24 cellular contexts compared by ENCODE assay signal in genomic region chr12:62317017-62317416, GRCh38.
"Had no signal": no experiment of that assay in that cellular context is flagged by ENCODE, and none has a peak within 500 bp of the region (broad histone marks: within the 10 kb centered on the region; RNA-seq: fewer than 3 reads in every experiment).

No MANE protein-coding gene starts in this region.

- H3K27me3 ChIP-seq: ascending aorta, body of pancreas, Peyer's patch, SJCRH30 had no signal

- DNase-seq: activated CD4-positive, alpha-beta memory T cell treated with anti-CD3 and anti-CD28 coated beads for 36 hours; activated CD4-positive, alpha-beta T cell treated with anti-CD3 and anti-CD28 coated beads for 48 hours; activated CD4-positive, CD25-positive, alpha-beta regulatory T cell treated with anti-CD3 and anti-CD28 coated beads, Interleukin-2, amount 50 U/mL, for 72 hours; activated naive CD8-positive, alpha-beta T cell treated with anti-CD3 and anti-CD28 coated beads, Interleukin-2, amount 50 U/mL, for 24 hours; activated T-cell treated with anti-CD3 and anti-CD28 coated beads for 4 hours; amniotic stem cell; body of pancreas; central memory CD4-positive, alpha-beta T cell; KG1; NCI-H1092; NCI-H1417; NCI-H1694; NCI-H2029; NCI-H2107; NCI-H510A treated with DMSO at 0.1 percent for 48 hours; Peyer's patch; Right ventricle myocardium superior; SJCRH30; SK-N-SH; SW 1271 had no signal

- H3K4me3 ChIP-seq: ascending aorta, body of pancreas, Peyer's patch, SJCRH30 had no signal

- H3K27ac ChIP-seq: ascending aorta, body of pancreas, Peyer's patch, RWPE1, SJCRH30 had no signal

- H3K4me3 Mint-ChIP-seq: activated CD4-positive, alpha-beta memory T cell treated with anti-CD3 and anti-CD28 coated beads for 36 hours; activated naive CD8-positive, alpha-beta T cell treated with anti-CD3 and anti-CD28 coated beads, Interleukin-2, amount 50 U/mL, for 24 hours had no signal

- FAIRE-seq: bronchial epithelial cell had no signal

- H3K27ac Mint-ChIP-seq: activated CD4-positive, alpha-beta memory T cell treated with anti-CD3 and anti-CD28 coated beads for 36 hours; activated naive CD4-positive, alpha-beta T cell treated with anti-CD3 and anti-CD28 coated beads, Interleukin-2, amount 50 U/mL, for 72 hours; activated naive CD8-positive, alpha-beta T cell treated with anti-CD3 and anti-CD28 coated beads, Interleukin-2, amount 50 U/mL, for 24 hours had no signal

- H3K9me3 ChIP-seq: ascending aorta, body of pancreas, Peyer's patch, SJCRH30, SK-N-SH had no signal

- H3K27me3 Mint-ChIP-seq: activated CD4-positive, alpha-beta memory T cell treated with anti-CD3 and anti-CD28 coated beads for 36 hours; activated naive CD8-positive, alpha-beta T cell treated with anti-CD3 and anti-CD28 coated beads, Interleukin-2, amount 50 U/mL, for 24 hours had no signal

- H3K4me1 ChIP-seq: body of pancreas, Peyer's patch, SJCRH30 had no signal

- H3K9ac ChIP-seq: SK-N-SH had no signal

- ATAC-seq: activated naive CD4-positive, alpha-beta T cell treated with anti-CD3 and anti-CD28 coated beads, Interleukin-2, amount 50 U/mL, for 72 hours; activated naive CD8-positive, alpha-beta T cell treated with anti-CD3 and anti-CD28 coated beads, Interleukin-2, amount 50 U/mL, for 24 hours; body of pancreas had no signal

- H3K4me2 ChIP-seq: SK-N-SH had no signal

- H3K9me3 Mint-ChIP-seq: activated CD4-positive, alpha-beta memory T cell treated with anti-CD3 and anti-CD28 coated beads for 36 hours had no signal
